Comparison of ENCODE assay signal across 2 cellular contexts in the genomic region with DNA sequence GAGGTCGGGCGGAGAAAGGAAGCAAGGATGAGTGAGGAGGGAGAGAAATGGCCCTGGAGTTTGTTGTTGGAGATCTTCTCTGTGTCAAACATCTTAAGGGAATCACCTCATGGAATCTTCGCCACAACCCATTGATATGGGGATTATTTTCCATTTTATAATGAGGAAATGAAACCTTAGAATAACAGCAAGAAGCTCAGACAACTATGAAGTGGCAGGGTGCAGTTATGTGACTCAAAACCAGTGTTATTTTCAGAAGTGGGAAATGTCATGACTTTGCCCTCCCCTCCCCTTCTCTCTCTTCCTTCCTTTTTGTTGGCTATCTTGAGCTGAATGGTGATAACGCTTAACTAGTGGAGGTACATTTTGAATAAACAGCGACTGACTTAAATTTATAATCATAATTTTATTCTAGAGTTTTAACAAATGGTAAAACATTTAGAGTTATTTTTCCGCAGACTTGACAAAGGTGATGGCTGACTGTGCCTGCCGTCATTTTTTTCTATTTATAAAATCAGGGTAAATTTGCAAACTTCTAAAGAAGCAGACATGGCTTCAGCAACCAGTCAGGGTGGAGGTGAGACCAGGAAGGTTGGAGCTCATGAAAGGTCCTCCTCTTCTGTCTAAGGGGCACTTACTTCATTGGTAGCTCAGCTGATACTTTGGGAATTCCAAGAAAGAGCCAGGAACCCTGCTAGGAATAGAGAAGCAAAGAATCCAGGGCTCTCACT.
TF ChIP-seq lines count a peak whose summit lies in the region.

No MANE protein-coding gene starts in this region.

TF ChIP-seq in GM12891, 5 proteins besides CTCF, POLR2A, EP300 and RAD21:
- no peak for TF ChIP-seq TAF1 (IDR thresholded peaks at IDR 0.05; ENCODE audit: low read depth, low read length)
- peak; percentile 76 for TF ChIP-seq SPI1 (IDR thresholded peaks at IDR 0.05; ENCODE audit: low read depth, low read length)
TF ChIP-seq in GM12891: peak in this region for 1.

TF ChIP-seq in GM12878, 131 proteins besides CTCF, POLR2A, EP300 and RAD21 (continues in another document):
- TF ChIP-seq STAT3 (IDR thresholded peaks at IDR 0.05; ENCODE audit: low read depth, low read length) (no peak), PAX8 (IDR thresholded peaks at IDR 0.05) (no peak), TAF1 (IDR thresholded peaks at IDR 0.05; ENCODE audit: borderline replicate concordance, low read depth, low read length) (no peak), POU2F2 (IDR thresholded peaks at IDR 0.05; ENCODE audit: borderline replicate concordance, low read depth, low read length) (no peak), SRF (IDR thresholded peaks at IDR 0.05; ENCODE audit: low read depth in 2 of 2, low read length in 2 of 2) (no peak), NR2F1 (conservative IDR thresholded peaks at IDR 0.05) (peak; percentile 60), CEBPB (IDR thresholded peaks at IDR 0.05; ENCODE audit: borderline replicate concordance in 1 of 2, low read depth in 2 of 2, low read length in 2 of 2) (no peak), CREM (IDR thresholded peaks at IDR 0.05; ENCODE audit: low read depth) (peak; percentile 78), NFXL1 (IDR thresholded peaks at IDR 0.05; ENCODE audit: borderline replicate concordance) (no peak), KDM1A (IDR thresholded peaks at IDR 0.05; ENCODE audit: borderline replicate concordance) (no peak), TCF3 (IDR thresholded peaks at IDR 0.05; ENCODE audit: borderline replicate concordance, insufficient read depth, low read depth, low read length) (no peak), MEF2B (IDR thresholded peaks at IDR 0.05; ENCODE audit: partially characterized antibody, poor library complexity, severe bottlenecking) (peak; percentile 42), JUND (IDR thresholded peaks at IDR 0.05; ENCODE audit: low read depth, low read length) (0 out of 2 replicates have a peak, but pooled peaks have one; percentile 48), TCF7 (IDR thresholded peaks at IDR 0.05; ENCODE audit: borderline replicate concordance) (peak; percentile 35; the same call in 1 of the 2 replicates), ZBED1 (IDR thresholded peaks at IDR 0.05; ENCODE audit: borderline replicate concordance) (peak; percentile 90), ATF7 (IDR thresholded peaks at IDR 0.05; ENCODE audit: low read depth) (peak; percentile 45), RB1 (IDR thresholded peaks at IDR 0.05; ENCODE audit: borderline replicate concordance) (no peak), SMC3 (IDR thresholded peaks at IDR 0.05; ENCODE audit: borderline replicate concordance, low read length) (no peak), RBBP5 (conservative IDR thresholded peaks at IDR 0.05) (no peak), GABPA (IDR thresholded peaks at IDR 0.05; ENCODE audit: low read depth) (no peak), HDGF (IDR thresholded peaks at IDR 0.05) (no peak), WRNIP1 (IDR thresholded peaks at IDR 0.05; ENCODE audit: borderline replicate concordance, low read depth, low read length) (no peak), ASH2L (IDR thresholded peaks at IDR 0.05; ENCODE audit: borderline replicate concordance, low read depth) (no peak), ZNF622 (IDR thresholded peaks at IDR 0.05) (no peak), ZZZ3 (IDR thresholded peaks at IDR 0.05; ENCODE audit: control insufficient read depth, insufficient read length, low read depth) (no peak), STAT1 (conservative IDR thresholded peaks at IDR 0.05) (no peak), EED (IDR thresholded peaks at IDR 0.05; ENCODE audit: low read depth) (peak; percentile 98), BACH1 (IDR thresholded peaks at IDR 0.05; ENCODE audit: borderline replicate concordance) (peak; percentile 52; the same call in 1 of the 2 replicates), CBFB (IDR thresholded peaks at IDR 0.05; ENCODE audit: low read depth) (peak; percentile 36; the same call in 1 of the 2 replicates), BRCA1 (IDR thresholded peaks at IDR 0.05; ENCODE audit: low read depth, low read length) (no peak), YBX1 (IDR thresholded peaks at IDR 0.05) (no peak)
- TF ChIP-seq, protein P1, sequence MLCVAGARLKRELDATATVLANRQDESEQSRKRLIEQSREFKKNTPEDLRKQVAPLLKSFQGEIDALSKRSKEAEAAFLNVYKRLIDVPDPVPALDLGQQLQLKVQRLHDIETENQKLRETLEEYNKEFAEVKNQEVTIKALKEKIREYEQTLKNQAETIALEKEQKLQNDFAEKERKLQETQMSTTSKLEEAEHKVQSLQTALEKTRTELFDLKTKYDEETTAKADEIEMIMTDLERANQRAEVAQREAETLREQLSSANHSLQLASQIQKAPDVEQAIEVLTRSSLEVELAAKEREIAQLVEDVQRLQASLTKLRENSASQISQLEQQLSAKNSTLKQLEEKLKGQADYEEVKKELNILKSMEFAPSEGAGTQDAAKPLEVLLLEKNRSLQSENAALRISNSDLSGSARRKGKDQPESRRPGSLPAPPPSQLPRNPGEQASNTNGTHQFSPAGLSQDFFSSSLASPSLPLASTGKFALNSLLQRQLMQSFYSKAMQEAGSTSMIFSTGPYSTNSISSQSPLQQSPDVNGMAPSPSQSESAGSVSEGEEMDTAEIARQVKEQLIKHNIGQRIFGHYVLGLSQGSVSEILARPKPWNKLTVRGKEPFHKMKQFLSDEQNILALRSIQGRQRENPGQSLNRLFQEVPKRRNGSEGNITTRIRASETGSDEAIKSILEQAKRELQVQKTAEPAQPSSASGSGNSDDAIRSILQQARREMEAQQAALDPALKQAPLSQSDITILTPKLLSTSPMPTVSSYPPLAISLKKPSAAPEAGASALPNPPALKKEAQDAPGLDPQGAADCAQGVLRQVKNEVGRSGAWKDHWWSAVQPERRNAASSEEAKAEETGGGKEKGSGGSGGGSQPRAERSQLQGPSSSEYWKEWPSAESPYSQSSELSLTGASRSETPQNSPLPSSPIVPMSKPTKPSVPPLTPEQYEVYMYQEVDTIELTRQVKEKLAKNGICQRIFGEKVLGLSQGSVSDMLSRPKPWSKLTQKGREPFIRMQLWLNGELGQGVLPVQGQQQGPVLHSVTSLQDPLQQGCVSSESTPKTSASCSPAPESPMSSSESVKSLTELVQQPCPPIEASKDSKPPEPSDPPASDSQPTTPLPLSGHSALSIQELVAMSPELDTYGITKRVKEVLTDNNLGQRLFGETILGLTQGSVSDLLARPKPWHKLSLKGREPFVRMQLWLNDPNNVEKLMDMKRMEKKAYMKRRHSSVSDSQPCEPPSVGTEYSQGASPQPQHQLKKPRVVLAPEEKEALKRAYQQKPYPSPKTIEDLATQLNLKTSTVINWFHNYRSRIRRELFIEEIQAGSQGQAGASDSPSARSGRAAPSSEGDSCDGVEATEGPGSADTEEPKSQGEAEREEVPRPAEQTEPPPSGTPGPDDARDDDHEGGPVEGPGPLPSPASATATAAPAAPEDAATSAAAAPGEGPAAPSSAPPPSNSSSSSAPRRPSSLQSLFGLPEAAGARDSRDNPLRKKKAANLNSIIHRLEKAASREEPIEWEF (IDR thresholded peaks at IDR 0.05; ENCODE audit: insufficient replicate concordance, low read depth, low read length): peak; percentile 17
- TF ChIP-seq, protein P2, sequence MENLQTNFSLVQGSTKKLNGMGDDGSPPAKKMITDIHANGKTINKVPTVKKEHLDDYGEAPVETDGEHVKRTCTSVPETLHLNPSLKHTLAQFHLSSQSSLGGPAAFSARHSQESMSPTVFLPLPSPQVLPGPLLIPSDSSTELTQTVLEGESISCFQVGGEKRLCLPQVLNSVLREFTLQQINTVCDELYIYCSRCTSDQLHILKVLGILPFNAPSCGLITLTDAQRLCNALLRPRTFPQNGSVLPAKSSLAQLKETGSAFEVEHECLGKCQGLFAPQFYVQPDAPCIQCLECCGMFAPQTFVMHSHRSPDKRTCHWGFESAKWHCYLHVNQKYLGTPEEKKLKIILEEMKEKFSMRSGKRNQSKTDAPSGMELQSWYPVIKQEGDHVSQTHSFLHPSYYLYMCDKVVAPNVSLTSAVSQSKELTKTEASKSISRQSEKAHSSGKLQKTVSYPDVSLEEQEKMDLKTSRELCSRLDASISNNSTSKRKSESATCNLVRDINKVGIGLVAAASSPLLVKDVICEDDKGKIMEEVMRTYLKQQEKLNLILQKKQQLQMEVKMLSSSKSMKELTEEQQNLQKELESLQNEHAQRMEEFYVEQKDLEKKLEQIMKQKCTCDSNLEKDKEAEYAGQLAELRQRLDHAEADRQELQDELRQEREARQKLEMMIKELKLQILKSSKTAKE (IDR thresholded peaks at IDR 0.05; ENCODE audit: low read depth, poor library complexity, severe bottlenecking): peak; percentile 48
- TF ChIP-seq, protein P3, sequence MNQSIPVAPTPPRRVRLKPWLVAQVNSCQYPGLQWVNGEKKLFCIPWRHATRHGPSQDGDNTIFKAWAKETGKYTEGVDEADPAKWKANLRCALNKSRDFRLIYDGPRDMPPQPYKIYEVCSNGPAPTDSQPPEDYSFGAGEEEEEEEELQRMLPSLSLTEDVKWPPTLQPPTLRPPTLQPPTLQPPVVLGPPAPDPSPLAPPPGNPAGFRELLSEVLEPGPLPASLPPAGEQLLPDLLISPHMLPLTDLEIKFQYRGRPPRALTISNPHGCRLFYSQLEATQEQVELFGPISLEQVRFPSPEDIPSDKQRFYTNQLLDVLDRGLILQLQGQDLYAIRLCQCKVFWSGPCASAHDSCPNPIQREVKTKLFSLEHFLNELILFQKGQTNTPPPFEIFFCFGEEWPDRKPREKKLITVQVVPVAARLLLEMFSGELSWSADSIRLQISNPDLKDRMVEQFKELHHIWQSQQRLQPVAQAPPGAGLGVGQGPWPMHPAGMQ (IDR thresholded peaks at IDR 0.05; ENCODE audit: borderline replicate concordance): no peak
- TF ChIP-seq, protein P4, sequence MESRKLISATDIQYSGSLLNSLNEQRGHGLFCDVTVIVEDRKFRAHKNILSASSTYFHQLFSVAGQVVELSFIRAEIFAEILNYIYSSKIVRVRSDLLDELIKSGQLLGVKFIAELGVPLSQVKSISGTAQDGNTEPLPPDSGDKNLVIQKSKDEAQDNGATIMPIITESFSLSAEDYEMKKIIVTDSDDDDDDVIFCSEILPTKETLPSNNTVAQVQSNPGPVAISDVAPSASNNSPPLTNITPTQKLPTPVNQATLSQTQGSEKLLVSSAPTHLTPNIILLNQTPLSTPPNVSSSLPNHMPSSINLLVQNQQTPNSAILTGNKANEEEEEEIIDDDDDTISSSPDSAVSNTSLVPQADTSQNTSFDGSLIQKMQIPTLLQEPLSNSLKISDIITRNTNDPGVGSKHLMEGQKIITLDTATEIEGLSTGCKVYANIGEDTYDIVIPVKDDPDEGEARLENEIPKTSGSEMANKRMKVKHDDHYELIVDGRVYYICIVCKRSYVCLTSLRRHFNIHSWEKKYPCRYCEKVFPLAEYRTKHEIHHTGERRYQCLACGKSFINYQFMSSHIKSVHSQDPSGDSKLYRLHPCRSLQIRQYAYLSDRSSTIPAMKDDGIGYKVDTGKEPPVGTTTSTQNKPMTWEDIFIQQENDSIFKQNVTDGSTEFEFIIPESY (IDR thresholded peaks at IDR 0.05): no peak
- TF ChIP-seq, protein P5, sequence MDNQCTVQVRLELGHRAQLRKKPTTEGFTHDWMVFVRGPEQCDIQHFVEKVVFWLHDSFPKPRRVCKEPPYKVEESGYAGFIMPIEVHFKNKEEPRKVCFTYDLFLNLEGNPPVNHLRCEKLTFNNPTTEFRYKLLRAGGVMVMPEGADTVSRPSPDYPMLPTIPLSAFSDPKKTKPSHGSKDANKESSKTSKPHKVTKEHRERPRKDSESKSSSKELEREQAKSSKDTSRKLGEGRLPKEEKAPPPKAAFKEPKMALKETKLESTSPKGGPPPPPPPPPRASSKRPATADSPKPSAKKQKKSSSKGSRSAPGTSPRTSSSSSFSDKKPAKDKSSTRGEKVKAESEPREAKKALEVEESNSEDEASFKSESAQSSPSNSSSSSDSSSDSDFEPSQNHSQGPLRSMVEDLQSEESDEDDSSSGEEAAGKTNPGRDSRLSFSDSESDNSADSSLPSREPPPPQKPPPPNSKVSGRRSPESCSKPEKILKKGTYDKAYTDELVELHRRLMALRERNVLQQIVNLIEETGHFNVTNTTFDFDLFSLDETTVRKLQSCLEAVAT (IDR thresholded peaks at IDR 0.05): no peak
- TF ChIP-seq, protein P6, sequence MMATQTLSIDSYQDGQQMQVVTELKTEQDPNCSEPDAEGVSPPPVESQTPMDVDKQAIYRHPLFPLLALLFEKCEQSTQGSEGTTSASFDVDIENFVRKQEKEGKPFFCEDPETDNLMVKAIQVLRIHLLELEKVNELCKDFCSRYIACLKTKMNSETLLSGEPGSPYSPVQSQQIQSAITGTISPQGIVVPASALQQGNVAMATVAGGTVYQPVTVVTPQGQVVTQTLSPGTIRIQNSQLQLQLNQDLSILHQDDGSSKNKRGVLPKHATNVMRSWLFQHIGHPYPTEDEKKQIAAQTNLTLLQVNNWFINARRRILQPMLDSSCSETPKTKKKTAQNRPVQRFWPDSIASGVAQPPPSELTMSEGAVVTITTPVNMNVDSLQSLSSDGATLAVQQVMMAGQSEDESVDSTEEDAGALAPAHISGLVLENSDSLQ (IDR thresholded peaks at IDR 0.05): no peak
- TF ChIP-seq, protein P7, sequence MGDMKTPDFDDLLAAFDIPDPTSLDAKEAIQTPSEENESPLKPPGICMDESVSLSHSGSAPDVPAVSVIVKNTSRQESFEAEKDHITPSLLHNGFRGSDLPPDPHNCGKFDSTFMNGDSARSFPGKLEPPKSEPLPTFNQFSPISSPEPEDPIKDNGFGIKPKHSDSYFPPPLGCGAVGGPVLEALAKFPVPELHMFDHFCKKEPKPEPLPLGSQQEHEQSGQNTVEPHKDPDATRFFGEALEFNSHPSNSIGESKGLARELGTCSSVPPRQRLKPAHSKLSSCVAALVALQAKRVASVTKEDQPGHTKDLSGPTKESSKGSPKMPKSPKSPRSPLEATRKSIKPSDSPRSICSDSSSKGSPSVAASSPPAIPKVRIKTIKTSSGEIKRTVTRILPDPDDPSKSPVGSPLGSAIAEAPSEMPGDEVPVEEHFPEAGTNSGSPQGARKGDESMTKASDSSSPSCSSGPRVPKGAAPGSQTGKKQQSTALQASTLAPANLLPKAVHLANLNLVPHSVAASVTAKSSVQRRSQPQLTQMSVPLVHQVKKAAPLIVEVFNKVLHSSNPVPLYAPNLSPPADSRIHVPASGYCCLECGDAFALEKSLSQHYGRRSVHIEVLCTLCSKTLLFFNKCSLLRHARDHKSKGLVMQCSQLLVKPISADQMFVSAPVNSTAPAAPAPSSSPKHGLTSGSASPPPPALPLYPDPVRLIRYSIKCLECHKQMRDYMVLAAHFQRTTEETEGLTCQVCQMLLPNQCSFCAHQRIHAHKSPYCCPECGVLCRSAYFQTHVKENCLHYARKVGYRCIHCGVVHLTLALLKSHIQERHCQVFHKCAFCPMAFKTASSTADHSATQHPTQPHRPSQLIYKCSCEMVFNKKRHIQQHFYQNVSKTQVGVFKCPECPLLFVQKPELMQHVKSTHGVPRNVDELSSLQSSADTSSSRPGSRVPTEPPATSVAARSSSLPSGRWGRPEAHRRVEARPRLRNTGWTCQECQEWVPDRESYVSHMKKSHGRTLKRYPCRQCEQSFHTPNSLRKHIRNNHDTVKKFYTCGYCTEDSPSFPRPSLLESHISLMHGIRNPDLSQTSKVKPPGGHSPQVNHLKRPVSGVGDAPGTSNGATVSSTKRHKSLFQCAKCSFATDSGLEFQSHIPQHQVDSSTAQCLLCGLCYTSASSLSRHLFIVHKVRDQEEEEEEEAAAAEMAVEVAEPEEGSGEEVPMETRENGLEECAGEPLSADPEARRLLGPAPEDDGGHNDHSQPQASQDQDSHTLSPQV (IDR thresholded peaks at IDR 0.05): no peak
- TF ChIP-seq, protein P8, sequence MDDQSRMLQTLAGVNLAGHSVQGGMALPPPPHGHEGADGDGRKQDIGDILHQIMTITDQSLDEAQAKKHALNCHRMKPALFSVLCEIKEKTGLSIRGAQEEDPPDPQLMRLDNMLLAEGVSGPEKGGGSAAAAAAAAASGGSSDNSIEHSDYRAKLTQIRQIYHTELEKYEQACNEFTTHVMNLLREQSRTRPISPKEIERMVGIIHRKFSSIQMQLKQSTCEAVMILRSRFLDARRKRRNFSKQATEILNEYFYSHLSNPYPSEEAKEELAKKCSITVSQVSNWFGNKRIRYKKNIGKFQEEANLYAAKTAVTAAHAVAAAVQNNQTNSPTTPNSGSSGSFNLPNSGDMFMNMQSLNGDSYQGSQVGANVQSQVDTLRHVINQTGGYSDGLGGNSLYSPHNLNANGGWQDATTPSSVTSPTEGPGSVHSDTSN (IDR thresholded peaks at IDR 0.05; ENCODE audit: insufficient replicate concordance, low read depth, low read length): no peak
